In the genomic region with DNA sequence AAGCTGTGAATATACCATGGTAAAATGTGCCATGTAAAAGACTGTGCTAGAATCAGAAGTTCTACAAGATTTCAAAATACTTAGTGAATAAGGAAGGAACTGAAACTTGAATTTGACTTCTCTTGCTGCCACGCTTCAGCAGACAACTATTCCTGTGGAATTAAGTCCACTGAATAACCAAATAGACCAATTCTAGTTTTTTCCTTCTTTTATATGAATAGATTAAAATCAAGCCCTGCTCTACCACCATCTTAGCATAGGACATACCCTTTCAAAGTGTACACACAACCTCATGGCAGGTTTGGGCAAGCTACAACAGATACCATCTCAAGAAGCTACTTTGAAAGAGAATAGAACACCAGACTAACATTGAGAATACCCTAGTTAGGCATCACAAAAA, we compare ENCODE assay signal across 30 cellular contexts. TPM values are rescaled to one million over a fixed set of nuclear protein-coding genes. Genes with fewer than 3 reads are reported as not detected.
DNase-seq lines count a peak whose midpoint lies in the region; ATAC-seq, FAIRE-seq and TF ChIP-seq lines count a peak whose summit lies in the region.
"Had no signal": no experiment of that assay in that cellular context is flagged by ENCODE, and none has a peak within 500 bp of the region (broad histone marks: within the 10 kb centered on the region; RNA-seq: fewer than 3 reads in every experiment).

No MANE protein-coding gene starts in this region.

- H3K9me3 ChIP-seq in T-helper 17 cell (ENCODE audit: control insufficient read depth, low read length, poor library complexity, severe bottlenecking) = no peaks in the 10 kb centered on the region
- no peaks in the 10 kb centered on the region for H3K9me3 ChIP-seq in stomach
- H3K9me3 ChIP-seq: pancreas, right atrium auricular region, upper lobe of left lung had no signal

- intact Hi-C loops in stomach (cut with DNase I; ENCODE audit: low total_unique reads) = no loop called here

- H3K27me3 Mint-ChIP-seq in T-helper 17 cell = no peaks in the 10 kb centered on the region
- H3K27me3 Mint-ChIP-seq: activated CD4-positive, alpha-beta T cell treated with anti-CD3 and anti-CD28 coated beads, Interleukin-2, amount 10 ng/mL, durations not matched to agents 7 days and 5 days had no signal

- H3K36me3 Mint-ChIP-seq in T-helper 17 cell (ENCODE audit: low read depth) = no peaks in the 10 kb centered on the region

- no peak overlapping the region for H3K4me3 ChIP-seq in stomach
- H3K4me3 ChIP-seq: lung, pancreas, right atrium auricular region, smooth muscle cell, upper lobe of left lung had no signal

- ATAC-seq in T-helper 17 cell = no peak
- ATAC-seq: activated T-cell treated with anti-CD3 and anti-CD28 coated beads, Interleukin-2, amount 50 U/mL, for 4 hours; pancreas; SK-N-SH treated with all-trans-retinoic acid at 6 μM for 48 hours had no signal

- FAIRE-seq in GM12891 (lab: Jason Lieb, UNC) = peak; percentile 40
- no peak for FAIRE-seq in urothelium cell line (lab: Jason Lieb, UNC)
- FAIRE-seq: H1, pancreas had no signal

- peak overlapping the region; percentile 7 for H3K4me3 Mint-ChIP-seq in T-helper 17 cell
- H3K4me3 Mint-ChIP-seq: activated CD4-positive, alpha-beta T cell treated with anti-CD3 and anti-CD28 coated beads, Interleukin-2, amount 10 ng/mL, durations not matched to agents 7 days and 5 days; activated T-cell treated with anti-CD3 and anti-CD28 coated beads, Interleukin-2, amount 50 U/mL, for 4 hours; neural crest cell had no signal

- DNase-seq in GM12891 (ENCODE audit: insufficient read length, low spot score) = no peak
- DNase-seq in MV-4-11 (lab: John Stamatoyannopoulos, UW) = peak; percentile 73
- DNase-seq in T-helper 17 cell = no peak
- DNase-seq in kidney glomerular epithelial cell (lab: John Stamatoyannopoulos, UW) = peak; percentile 6
- DNase-seq in urothelium cell line (ENCODE audit: low spot score) = no peak
- DNase-seq in stomach = no peak
- no peak for DNase-seq in putamen (ENCODE audit: low spot score)
- no peak for DNase-seq in mucosa of gallbladder (ENCODE audit: low spot score)
- DNase-seq: activated CD4-positive, alpha-beta T cell treated with anti-CD3 and anti-CD28 coated beads, Interleukin-2, amount 10 ng/mL, durations not matched to agents 7 days and 5 days; activated gamma-delta T cell treated with Interleukin-2 at 50 U/mL for 16 hours; activated T-cell treated with anti-CD3 and anti-CD28 coated beads, Interleukin-2, amount 50 U/mL, for 4 hours; C1 segment of cervical spinal cord; DMS79 treated with DMSO at 0.1 percent for 48 hours; NCI-H1092; NCI-H187; NCI-H524; NK-92 treated with Interleukin-12 subunit alpha and Interleukin-12 subunit beta, amount 100 ng/mL, for 24 hours; pancreas; RPMI8226; stimulated activated CD4-positive, alpha-beta T cell treated with anti-CD3 and anti-CD28 coated beads, Interleukin-1b, Interleukin-23, amount 100 ng/mL, for 48 hours; T-helper 9 cell; upper lobe of left lung; WERI-Rb-1 had no signal

- TF ChIP-seq POLR2A in GM12891 (IDR thresholded peaks at IDR 0.05; ENCODE audit: low read depth, low read length) = no peak
- TF ChIP-seq POLR2A in stomach (IDR thresholded peaks at IDR 0.05) = no peak

- no peak for TF ChIP-seq CTCF in stomach (IDR thresholded peaks at IDR 0.05)

- no peaks in the 10 kb centered on the region for H3K27me3 ChIP-seq in stomach
- H3K27me3 ChIP-seq: pancreas, right atrium auricular region, upper lobe of left lung had no signal

- no peaks in the 10 kb centered on the region for H3K4me1 ChIP-seq in stomach
- H3K4me1 ChIP-seq: pancreas, right atrium auricular region, upper lobe of left lung had no signal

- 76 to 97% (median 89%) methylated on average over 1 of the region's 1 CpG for WGBS in stomach, 5 donors

- H3K36me3 ChIP-seq in stomach = peaks cover 0 to 24% (median 20%) of the 10 kb centered on the region in 4 donors
- H3K36me3 ChIP-seq: pancreas, right atrium auricular region had no signal

- no peak overlapping the region for H3K27ac ChIP-seq in stomach
- H3K27ac ChIP-seq: epithelial cell of prostate, pancreas, right atrium auricular region, upper lobe of left lung, WERI-Rb-1 had no signal

- H3K4me1 Mint-ChIP-seq in T-helper 17 cell = no peaks in the 10 kb centered on the region
- H3K4me1 Mint-ChIP-seq: activated CD4-positive, alpha-beta T cell treated with anti-CD3 and anti-CD28 coated beads, Interleukin-2, amount 10 ng/mL, durations not matched to agents 7 days and 5 days; neural crest cell had no signal

- H3K27ac Mint-ChIP-seq in T-helper 17 cell = no peak overlapping the region
- H3K27ac Mint-ChIP-seq: activated CD4-positive, alpha-beta T cell treated with anti-CD3 and anti-CD28 coated beads, Interleukin-2, amount 10 ng/mL, durations not matched to agents 7 days and 5 days had no signal

- TF ChIP-seq EP300 in stomach (IDR thresholded peaks at IDR 0.05) = no peak

TF ChIP-seq in GM12891, 5 proteins besides CTCF, POLR2A, EP300 and RAD21:
- peak; percentile 90 for TF ChIP-seq SPI1 (IDR thresholded peaks at IDR 0.05; ENCODE audit: low read depth, low read length)
- no peak for TF ChIP-seq POLR2AphosphoS5 (IDR thresholded peaks at IDR 0.05; ENCODE audit: low read depth, low read length)

RNA-seq across cellular contexts. Expression of a gene that starts 23.4 kb away (rescaled TPM):
- polyA plus RNA-seq in GM12891 (2012; ENCODE audit: low read depth, missing spikeins) = 139 TPM
- total RNA-seq in T-helper 17 cell (10 to 100 TPM; 76.4 to 87.4 TPM), stomach (10 to 100 TPM; 37.8 to 98.6 (median 81.1) TPM), mucosa of gallbladder (75.2 TPM)
- 10 to 100 TPM; 78.4 to 92.9 (median 80.9) TPM for polyA plus RNA-seq in stomach

Comparison
In these comparisons a context has a peak if more than half of its experiments do, and no peak if none do; other contexts are left out.
1. DNase-seq: peak in MV-4-11 (single experiment) and kidney glomerular epithelial cell (single experiment); none in GM12891 (single experiment), T-helper 17 cell (0 of 3), urothelium cell line (single experiment), stomach (single experiment), putamen (single experiment) and mucosa of gallbladder (single experiment).